ENCODE assay signal across 1 cellular context in the genomic region with DNA sequence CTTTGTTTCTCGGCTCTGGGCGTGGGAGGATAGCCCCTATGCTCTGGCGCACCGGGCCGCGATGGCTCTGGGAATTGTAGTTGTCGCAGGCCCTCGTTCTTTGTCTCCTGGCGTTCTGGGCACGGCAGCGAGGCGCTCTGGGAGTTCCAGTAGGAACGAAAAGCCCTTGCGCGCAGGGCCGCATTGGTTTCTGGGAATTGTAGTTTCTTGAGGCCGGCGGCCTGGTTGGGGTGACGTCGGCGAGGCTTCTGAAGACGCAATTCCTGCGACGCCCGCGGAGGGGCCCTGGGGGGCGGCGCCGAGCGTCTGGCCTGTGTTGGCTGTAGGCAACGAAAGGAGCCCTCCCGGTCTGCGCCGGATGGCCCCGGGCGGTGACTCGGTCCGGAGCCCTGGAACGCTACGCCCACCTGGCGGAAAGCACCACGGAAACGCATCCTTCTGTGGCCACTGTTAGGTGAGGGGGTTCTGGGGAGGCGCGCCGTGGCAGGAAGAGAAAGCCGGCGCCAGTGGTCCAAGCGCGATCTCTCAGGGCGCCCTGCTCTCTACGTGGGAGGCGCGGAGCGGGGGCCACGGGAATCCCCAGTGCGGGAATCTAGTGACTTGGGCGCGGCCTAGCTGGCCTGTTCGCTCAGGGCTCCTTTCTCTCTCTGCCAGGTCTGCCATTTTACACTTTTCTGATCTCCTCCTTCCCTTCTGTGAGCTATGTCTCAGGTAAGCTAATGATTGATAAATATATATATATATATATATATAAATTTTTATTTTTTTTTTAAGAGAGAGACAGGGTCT.
TF ChIP-seq lines count a peak whose summit lies in the region.

A gene (plus strand): TSS at position 305 of the 789 bp plus-strand sequence. CDS start 398 bp downstream, at position 703.

TF ChIP-seq in GM23338, 12 proteins besides CTCF, POLR2A, EP300 and RAD21 (continued from another document):
- TF ChIP-seq, protein P1, sequence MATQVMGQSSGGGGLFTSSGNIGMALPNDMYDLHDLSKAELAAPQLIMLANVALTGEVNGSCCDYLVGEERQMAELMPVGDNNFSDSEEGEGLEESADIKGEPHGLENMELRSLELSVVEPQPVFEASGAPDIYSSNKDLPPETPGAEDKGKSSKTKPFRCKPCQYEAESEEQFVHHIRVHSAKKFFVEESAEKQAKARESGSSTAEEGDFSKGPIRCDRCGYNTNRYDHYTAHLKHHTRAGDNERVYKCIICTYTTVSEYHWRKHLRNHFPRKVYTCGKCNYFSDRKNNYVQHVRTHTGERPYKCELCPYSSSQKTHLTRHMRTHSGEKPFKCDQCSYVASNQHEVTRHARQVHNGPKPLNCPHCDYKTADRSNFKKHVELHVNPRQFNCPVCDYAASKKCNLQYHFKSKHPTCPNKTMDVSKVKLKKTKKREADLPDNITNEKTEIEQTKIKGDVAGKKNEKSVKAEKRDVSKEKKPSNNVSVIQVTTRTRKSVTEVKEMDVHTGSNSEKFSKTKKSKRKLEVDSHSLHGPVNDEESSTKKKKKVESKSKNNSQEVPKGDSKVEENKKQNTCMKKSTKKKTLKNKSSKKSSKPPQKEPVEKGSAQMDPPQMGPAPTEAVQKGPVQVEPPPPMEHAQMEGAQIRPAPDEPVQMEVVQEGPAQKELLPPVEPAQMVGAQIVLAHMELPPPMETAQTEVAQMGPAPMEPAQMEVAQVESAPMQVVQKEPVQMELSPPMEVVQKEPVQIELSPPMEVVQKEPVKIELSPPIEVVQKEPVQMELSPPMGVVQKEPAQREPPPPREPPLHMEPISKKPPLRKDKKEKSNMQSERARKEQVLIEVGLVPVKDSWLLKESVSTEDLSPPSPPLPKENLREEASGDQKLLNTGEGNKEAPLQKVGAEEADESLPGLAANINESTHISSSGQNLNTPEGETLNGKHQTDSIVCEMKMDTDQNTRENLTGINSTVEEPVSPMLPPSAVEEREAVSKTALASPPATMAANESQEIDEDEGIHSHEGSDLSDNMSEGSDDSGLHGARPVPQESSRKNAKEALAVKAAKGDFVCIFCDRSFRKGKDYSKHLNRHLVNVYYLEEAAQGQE (IDR thresholded peaks at IDR 0.05; ENCODE audit: unreplicated experiment), result no peak
- TF ChIP-seq CREB1 (CRISPR knock-in tag; IDR thresholded peaks at IDR 0.05; ENCODE audit: low read depth), result peak; percentile 97
